ENCODE assay signal across 9 cellular contexts in genomic region chr12:92299344-92299743, GRCh38.
"Had no signal": no experiment of that assay in that cellular context is flagged by ENCODE, and none has a peak within 500 bp of the region (broad histone marks: within the 10 kb centered on the region; RNA-seq: fewer than 3 reads in every experiment).

No MANE protein-coding gene starts in this region.

- H3K9me3 Mint-ChIP-seq: GM23338, H9 had no signal

- H3K4me2 ChIP-seq: GM23338, KMS-11 had no signal

- ATAC-seq: GM23338 had no signal

- DNase-seq: H9, HCEC 1CT, IMR-90, KBM-7 had no signal

- H3K4me3 Mint-ChIP-seq: GM23338, H9 had no signal

- H3K27ac Mint-ChIP-seq: GM23338, H9 had no signal

- H3K4me3 ChIP-seq: GM23338 had no signal

- H3K27ac ChIP-seq: KMS-11 had no signal

- H3K9ac ChIP-seq: KMS-11 had no signal

- H2AFZ ChIP-seq: GM23338 had no signal

- FAIRE-seq: H1, H54, HTR-8/SVneo had no signal
